8 cellular contexts compared by ENCODE assay signal in genomic region chr18:24019641-24020331, GRCh38. TPM values are rescaled to one million over a fixed set of nuclear protein-coding genes. Genes with fewer than 3 reads are reported as not detected.
DNase-seq lines count a peak whose midpoint lies in the region; ATAC-seq and TF ChIP-seq lines count a peak whose summit lies in the region.

No MANE protein-coding gene starts in this region.

- peak overlapping the region; percentile 75 for H3K27ac ChIP-seq in CD4-positive, alpha-beta memory T cell (ENCODE audit: low read depth, low read length)

- H3K27me3 ChIP-seq in CD4-positive, alpha-beta memory T cell (ENCODE audit: insufficient read depth, low read length): no peaks in the 10 kb centered on the region
- no peaks in the 10 kb centered on the region for H3K27me3 ChIP-seq in Caco-2 (replicated peaks; ENCODE audit: control insufficient read depth, insufficient read depth, low read length)

- CTCF ChIA-PET in CD4-positive, alpha-beta memory T cell (lab: Charles Lee; ENCODE audit: partially characterized antibody): interaction anchor here (0.9 kb wide), 1 partner anchor 21 kb away, joined by 3 read pairs; no protein-coding TSS in a partner anchor
- CTCF ChIA-PET in Caco-2 (lab: Charles Lee): no interaction called here

- H3K27me3 Mint-ChIP-seq in CD4-positive, alpha-beta memory T cell: no peaks in the 10 kb centered on the region
- H3K27me3 Mint-ChIP-seq in Caco-2 (ENCODE audit: insufficient read depth, unreplicated experiment): no peaks in the 10 kb centered on the region

- peaks cover 68 to 96% (median 79%) of the 10 kb centered on the region in 4 donors for H3K4me1 Mint-ChIP-seq in CD4-positive, alpha-beta memory T cell
- H3K4me1 Mint-ChIP-seq in Caco-2 (ENCODE audit: low read depth, unreplicated experiment): no peaks in the 10 kb centered on the region

- DNase-seq in CD4-positive, alpha-beta memory T cell: peak; percentile 73 to 82 (median 79)
- DNase-seq in activated T-cell treated with anti-CD3 and anti-CD28 coated beads for 4 hours (peak; percentile 43), Caco-2 (no peak), mesenteric fat pad (ENCODE audit: low spot score) (no peak)
- peak; percentile 57 for DNase-seq in stimulated activated CD8-positive, alpha-beta memory T cell treated with anti-CD3 and anti-CD28 coated beads, Interleukin-4, amount 100 ng/mL, for 48 hours

- H3K9me3 ChIP-seq in CD4-positive, alpha-beta memory T cell (ENCODE audit: control insufficient read depth in 1 of 2, low read length in 2 of 2): no peaks in the 10 kb centered on the region
- H3K9me3 ChIP-seq in Caco-2: no peaks in the 10 kb centered on the region

- H3K27ac Mint-ChIP-seq in CD4-positive, alpha-beta memory T cell: peak overlapping the region; percentile 85 to 99 (median 95)
- no peak overlapping the region for H3K27ac Mint-ChIP-seq in Caco-2 (ENCODE audit: unreplicated experiment)

- intact Hi-C loops in CD4-positive, alpha-beta memory T cell (cut with micrococcal nuclease): loop anchor here (1.0 to 2.0 kb wide), 4 partner anchors 37 to 99 kb away; no protein-coding TSS in a partner anchor
- intact Hi-C loops in Caco-2 (cut with micrococcal nuclease; ENCODE audit: unreplicated experiment): loop anchor here (5.0 to 10.0 kb wide), 3 partner anchors 33 to 98 kb away; no protein-coding TSS in a partner anchor

- H3K4me3 Mint-ChIP-seq in CD4-positive, alpha-beta memory T cell: peak overlapping the region; percentile 78 to 100 (median 96)
- no peak overlapping the region for H3K4me3 Mint-ChIP-seq in Caco-2 (ENCODE audit: unreplicated experiment)

- no peaks in the 10 kb centered on the region for H3K9me3 Mint-ChIP-seq in CD4-positive, alpha-beta memory T cell
- no peaks in the 10 kb centered on the region for H3K9me3 Mint-ChIP-seq in Caco-2 (ENCODE audit: unreplicated experiment)

- POLR2A ChIA-PET in CD4-positive, alpha-beta memory T cell (lab: Charles Lee; ENCODE audit: partially characterized antibody): interaction anchor here (0.7 to 15.2 kb wide), 5 partner anchors 8 to 46 kb away, joined by 3 to 241 read pairs (median 7); no protein-coding TSS in a partner anchor
- POLR2A ChIA-PET in Caco-2 (lab: Charles Lee): no interaction called here

- H3K4me3 ChIP-seq in CD4-positive, alpha-beta memory T cell (ENCODE audit: low read length in 2 of 2): peak overlapping the region in 1 of 2 donors; percentile 50
- no peak overlapping the region for H3K4me3 ChIP-seq in Caco-2 (ENCODE audit: low read depth, low read length)

- peaks cover 24% of the 10 kb centered on the region for H3K36me3 ChIP-seq in CD4-positive, alpha-beta memory T cell (ENCODE audit: insufficient read depth, low read length)
- no peaks in the 10 kb centered on the region for H3K36me3 ChIP-seq in Caco-2 (ENCODE audit: control insufficient read depth, insufficient read depth, low read length)

- H3K36me3 Mint-ChIP-seq in CD4-positive, alpha-beta memory T cell: peaks cover 52 to 73% of the 10 kb centered on the region in 2 donors
- H3K36me3 Mint-ChIP-seq in Caco-2 (ENCODE audit: insufficient read depth, unreplicated experiment): peaks cover 5% of the 10 kb centered on the region

- TF ChIP-seq CTCF in Caco-2 (IDR thresholded peaks at IDR 0.05; ENCODE audit: insufficient read depth in 1 of 2, low read depth in 1 of 2, low read length in 1 of 2, severe bottlenecking in 1 of 2, unreplicated experiment in 1 of 2): no peak

- H3K4me1 ChIP-seq in CD4-positive, alpha-beta memory T cell (ENCODE audit: insufficient read depth, low read length): peaks cover 83% of the 10 kb centered on the region
- H3K4me1 ChIP-seq in Caco-2: no peaks in the 10 kb centered on the region

- ATAC-seq in GM19468 (IDR thresholded peaks at IDR 0.05; ENCODE audit: extremely low read depth, unreplicated experiment): peak; percentile 78
- peak; percentile 82 for ATAC-seq in HG03558 (IDR thresholded peaks at IDR 0.05; ENCODE audit: extremely low read depth, unreplicated experiment)
- no peak for ATAC-seq in esophagus mucosa

- BruUV-seq in Caco-2 (replicated peaks; lab: Mats Ljungman, UMichigan): no TSS peak

RNA-seq across cellular contexts. Expression of gene TTC39C, which starts 5.2 kb away (rescaled TPM):
- 100 to 1,000 TPM; 168 to 180 TPM for total RNA-seq in CD4-positive, alpha-beta memory T cell
- polyA plus RNA-seq in CD4-positive, alpha-beta memory T cell: 100 to 1,000 TPM; 134 to 165 TPM
- total RNA-seq in Caco-2 (2022) (9.1 and 9.3 TPM in 2 replicates), esophagus mucosa (24.6 TPM), mesenteric fat pad (46.7 TPM)

Comparison
In these comparisons a context has a peak if more than half of its experiments do, and no peak if none do; other contexts are left out.
1. DNase-seq: peak in CD4-positive, alpha-beta memory T cell (5 of 5), activated T-cell treated with anti-CD3 and anti-CD28 coated beads for 4 hours (single experiment) and stimulated activated CD8-positive, alpha-beta memory T cell treated with anti-CD3 and anti-CD28 coated beads, Interleukin-4, amount 100 ng/mL, for 48 hours (single experiment); none in Caco-2 (0 of 2) and mesenteric fat pad (single experiment).